ENCODE assay signal across 13 cellular contexts in genomic region chr18:27604583-27604982, GRCh38.
DNase-seq lines count a peak whose midpoint lies in the region; ATAC-seq, FAIRE-seq and TF ChIP-seq lines count a peak whose summit lies in the region.
"Had no signal": no experiment of that assay in that cellular context is flagged by ENCODE, and none has a peak within 500 bp of the region (broad histone marks: within the 10 kb centered on the region; RNA-seq: fewer than 3 reads in every experiment).

No MANE protein-coding gene starts in this region.

- DNase-seq in Daoy (ENCODE audit: low read depth) (peak; percentile 13), NCI-H128 (lab: John Stamatoyannopoulos, UW; ENCODE audit: unreplicated experiment) (peak; percentile 9), bronchial epithelial cell (ENCODE audit: low read depth) (peak; percentile 82), kidney glomerular epithelial cell (lab: John Stamatoyannopoulos, UW) (peak; percentile 4), NCI-H524 (lab: John Stamatoyannopoulos, UW) (no peak), left lobe of liver (ENCODE audit: low spot score) (no peak)
- DNase-seq in central memory CD4-positive, alpha-beta T cell = no peak
- DNase-seq: activated naive CD8-positive, alpha-beta T cell treated with anti-CD3 and anti-CD28 coated beads for 36 hours; stimulated activated naive B cell treated with anti-CD40 and anti-IgM and Interleukin-4, amounts not matched to agents 10 μg/mL and 1 μg/mL and 100 μg/mL, for 72 hours had no signal

- no peak overlapping the region for H3K4me3 ChIP-seq in bronchial epithelial cell (ENCODE audit: low read depth, low read length)
- H3K4me3 ChIP-seq: dorsolateral prefrontal cortex, right atrium auricular region had no signal

- ATAC-seq in HG03565 (IDR thresholded peaks at IDR 0.05; ENCODE audit: unreplicated experiment) = no peak
- no peak for ATAC-seq in left lobe of liver
- ATAC-seq: naive thymus-derived CD8-positive, alpha-beta T cell had no signal

- H3K27me3 ChIP-seq in bronchial epithelial cell (ENCODE audit: control insufficient read depth, insufficient read depth, low read length) = no peaks in the 10 kb centered on the region
- H3K27me3 ChIP-seq: dorsolateral prefrontal cortex, right atrium auricular region had no signal

- no peaks in the 10 kb centered on the region for H3K36me3 ChIP-seq in bronchial epithelial cell (ENCODE audit: control insufficient read depth, insufficient read depth, low read length)
- H3K36me3 ChIP-seq: right atrium auricular region had no signal

- TF ChIP-seq CTCF in bronchial epithelial cell (IDR thresholded peaks at IDR 0.05; ENCODE audit: insufficient read depth, low read length, severe bottlenecking) = no peak

- FAIRE-seq in bronchial epithelial cell (lab: Jason Lieb, UNC) = no peak

Comparison
In these comparisons a context has a peak if more than half of its experiments do, and no peak if none do; other contexts are left out.
1. DNase-seq: peak in Daoy (single experiment), NCI-H128 (single experiment), bronchial epithelial cell (single experiment) and kidney glomerular epithelial cell (single experiment); none in central memory CD4-positive, alpha-beta T cell (single experiment), NCI-H524 (0 of 2) and left lobe of liver (single experiment).